In the genomic region with DNA sequence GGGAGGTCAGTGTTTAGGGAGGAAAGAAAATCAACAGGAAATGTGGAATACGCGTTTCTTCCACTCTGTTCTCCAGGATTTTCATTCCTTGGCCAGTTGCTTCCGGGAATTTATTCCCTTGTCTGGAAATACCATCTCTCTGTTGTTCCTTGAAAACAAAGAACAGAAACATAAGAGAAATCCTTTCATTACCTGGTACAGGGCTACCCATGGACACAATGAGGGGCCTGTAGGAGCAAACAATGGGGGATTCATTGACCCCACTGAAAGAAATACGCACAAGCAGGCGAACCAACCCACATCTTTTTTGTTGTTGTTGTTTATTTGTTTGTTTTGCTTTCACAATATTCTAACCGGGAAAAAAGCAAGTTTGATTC, we compare ENCODE assay signal across 25 cellular contexts.
"Had no signal": no experiment of that assay in that cellular context is flagged by ENCODE, and none has a peak within 500 bp of the region (broad histone marks: within the 10 kb centered on the region; RNA-seq: fewer than 3 reads in every experiment).

No MANE protein-coding gene starts in this region.

- H3K36me3 ChIP-seq: colonic mucosa, esophagus squamous epithelium, gastrocnemius medialis, heart right ventricle, left lung, lower lobe of right lung had no signal

- H3K4me1 ChIP-seq: colonic mucosa, gastrocnemius medialis, left lung, lower lobe of right lung had no signal

- H3K4me3 Mint-ChIP-seq: central memory CD8-positive, alpha-beta T cell; dendritic cell treated with granulocyte-macrophage colony-stimulating factor and Interleukin-4, amounts not matched to agents 40 ng/mL and 50 ng/mL, for 4 days; effector memory CD8-positive, alpha-beta T cell; endodermal cell had no signal

- H3K27ac ChIP-seq: colonic mucosa, epithelial cell of prostate, gastrocnemius medialis, heart right ventricle, left lung, lower lobe of right lung had no signal

- H3K27me3 ChIP-seq: colonic mucosa, gastrocnemius medialis had no signal

- H3K4me3 ChIP-seq: colonic mucosa, esophagus squamous epithelium, gastrocnemius medialis, heart right ventricle, left lung, lower lobe of right lung had no signal

- H3K27ac Mint-ChIP-seq: dendritic cell treated with granulocyte-macrophage colony-stimulating factor and Interleukin-4, amounts not matched to agents 40 ng/mL and 50 ng/mL, for 4 days; effector memory CD8-positive, alpha-beta T cell; endodermal cell; memory B cell had no signal

- H3K9me3 Mint-ChIP-seq: central memory CD8-positive, alpha-beta T cell; endodermal cell had no signal

- H3K9me3 ChIP-seq: colonic mucosa, esophagus squamous epithelium, gastrocnemius medialis, lower lobe of right lung had no signal

- ATAC-seq: effector memory CD8-positive, alpha-beta T cell; gastrocnemius medialis; left cardiac atrium; left lung; left ventricle myocardium superior; lower lobe of right lung had no signal

- H3K36me3 Mint-ChIP-seq: memory B cell had no signal

- DNase-seq: cerebellar nuclear complex; colonic mucosa; cortex of kidney; effector CD8-positive, alpha-beta T cell; effector memory CD8-positive, alpha-beta T cell; erythroblast; esophagus squamous epithelium; foreskin fibroblast; foreskin melanocyte; gastrocnemius medialis; glutamatergic neuron; head of caudate nucleus; heart right ventricle; hippocampal formation; left cardiac atrium; left lung; left ventricle myocardium superior; lower lobe of right lung; mesendoderm; midbrain had no signal

- H3K4me1 Mint-ChIP-seq: central memory CD8-positive, alpha-beta T cell had no signal
